6 cellular contexts compared by ENCODE assay signal in genomic region chr19:31014668-31015067, GRCh38.
"Had no signal": no experiment of that assay in that cellular context is flagged by ENCODE, and none has a peak within 500 bp of the region (broad histone marks: within the 10 kb centered on the region; RNA-seq: fewer than 3 reads in every experiment).

No MANE protein-coding gene starts in this region.

- ATAC-seq: GM23338, K562 had no signal

- H3K4me1 Mint-ChIP-seq: GM23338, H9 had no signal

- H3K27ac Mint-ChIP-seq: GM23338, H9, HFFc6 had no signal

- H3K4me3 Mint-ChIP-seq: GM23338, H9, HFFc6 had no signal

- H3K9me3 Mint-ChIP-seq: GM23338, HFFc6 had no signal

- DNase-seq: H9, HCEC 1CT, HFFc6, IMR-90 had no signal
